ENCODE assay signal across 1 cellular context in the genomic region with DNA sequence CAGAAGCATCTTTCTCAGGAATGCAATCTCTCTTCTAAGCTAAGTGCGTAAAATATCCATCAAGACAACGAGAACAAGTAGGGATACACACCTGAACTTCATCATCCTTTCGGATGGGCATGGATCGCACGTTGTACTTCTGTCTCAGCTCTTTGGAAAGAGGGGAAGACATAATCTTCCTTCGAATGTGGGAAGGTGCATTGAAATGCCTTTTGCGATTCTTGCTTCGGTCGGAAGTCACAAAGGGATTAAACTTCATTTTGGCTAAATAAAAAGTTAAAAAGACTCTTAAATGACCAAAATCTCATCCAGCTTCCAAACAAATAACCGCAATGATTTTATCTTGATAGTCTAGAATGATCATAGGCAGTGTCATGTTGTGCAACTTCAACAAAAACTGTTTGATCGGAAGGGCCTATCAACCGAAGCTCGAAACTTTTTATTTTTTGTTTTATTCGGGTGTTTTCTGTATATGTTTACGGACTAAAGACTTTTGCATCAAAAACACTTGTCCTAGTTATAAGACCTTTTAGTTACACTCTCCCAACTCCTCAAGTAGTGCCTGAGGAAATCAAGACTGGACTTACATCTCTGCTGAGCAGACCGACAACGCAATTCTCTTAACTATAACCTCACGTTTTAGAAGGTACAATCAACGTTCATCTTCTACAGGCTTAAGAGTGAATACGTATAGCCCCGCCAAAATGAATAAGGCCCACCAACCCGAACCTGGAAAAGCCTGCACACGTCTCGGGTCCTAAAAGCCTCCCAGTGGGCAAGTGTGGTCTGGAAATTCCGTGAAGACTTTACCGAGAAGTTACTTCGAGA.
A peak's percentile ranks its signal among the peaks of the same experiment; 100 is the strongest.
TF ChIP-seq lines count a peak whose summit lies in the region.

No MANE protein-coding gene starts in this region.

TF ChIP-seq in IMR-90, 13 proteins besides CTCF, POLR2A, EP300 and RAD21 (continued from another document):
- TF ChIP-seq MAFK (IDR thresholded peaks at IDR 0.05; ENCODE audit: low read depth, low read length) = no peak
- no peak for TF ChIP-seq NFE2L2 (IDR thresholded peaks at IDR 0.05; ENCODE audit: low read depth, low read length)
- peak; percentile 41; the same call in 1 of the 2 replicates for TF ChIP-seq CHD1 (IDR thresholded peaks at IDR 0.05; ENCODE audit: low read depth, low read length)
TF ChIP-seq in IMR-90: peak in this region for 2.
